ENCODE assay signal across 6 cellular contexts in genomic region chr12:84157170-84157569, GRCh38.
"Had no signal": no experiment of that assay in that cellular context is flagged by ENCODE, and none has a peak within 500 bp of the region (broad histone marks: within the 10 kb centered on the region; RNA-seq: fewer than 3 reads in every experiment).

No MANE protein-coding gene starts in this region.

- H3K9me3 ChIP-seq: HAP-1 had no signal

- H3K27ac ChIP-seq: GM23248 had no signal

- H3K36me3 ChIP-seq: HAP-1 had no signal

- DNase-seq: GM23248, GOT3, H7, KBM-7 had no signal

- H2AFZ ChIP-seq: GM23248 had no signal

- H3K27ac Mint-ChIP-seq: IgD-negative memory B cell had no signal

- H3K4me3 Mint-ChIP-seq: IgD-negative memory B cell had no signal

- H3K4me1 ChIP-seq: HAP-1 had no signal

- H3K9ac ChIP-seq: GM23248 had no signal

- H3K4me1 Mint-ChIP-seq: IgD-negative memory B cell had no signal

- H3K27me3 Mint-ChIP-seq: IgD-negative memory B cell had no signal

- H3K36me3 Mint-ChIP-seq: IgD-negative memory B cell had no signal

- H3K4me3 ChIP-seq: GM23248, HAP-1 had no signal
